Comparison of ENCODE assay signal across 8 cellular contexts in genomic region chr14:70601162-70601561, GRCh38. TPM values are rescaled to one million over a fixed set of nuclear protein-coding genes. Genes with fewer than 3 reads are reported as not detected.
DNase-seq lines count a peak whose midpoint lies in the region; ATAC-seq lines count a peak whose summit lies in the region.

No MANE protein-coding gene starts in this region.

- peak overlapping the region; percentile 94 for H3K27ac Mint-ChIP-seq in activated CD4-positive, alpha-beta T cell treated with anti-CD3 and anti-CD28 coated beads, Interleukin-2, amount 10 ng/mL, durations not matched to agents 24 days and 14 days
- peak overlapping the region; percentile 98 for H3K27ac Mint-ChIP-seq in activated T-helper 17 cell treated with anti-CD3 and anti-CD28 coated beads, Interleukin-2, amount 50 U/mL, for 72 hours

- peaks cover 18% of the 10 kb centered on the region for H3K27me3 Mint-ChIP-seq in activated CD4-positive, alpha-beta T cell treated with anti-CD3 and anti-CD28 coated beads, Interleukin-2, amount 10 ng/mL, durations not matched to agents 24 days and 14 days
- peaks cover 3% of the 10 kb centered on the region for H3K27me3 Mint-ChIP-seq in activated T-helper 17 cell treated with anti-CD3 and anti-CD28 coated beads, Interleukin-2, amount 50 U/mL, for 72 hours

- H3K4me1 ChIP-seq in thymus (ENCODE audit: control insufficient read depth, insufficient read depth, low read length) = peaks cover 8% of the 10 kb centered on the region

- no peaks in the 10 kb centered on the region for H3K9me3 Mint-ChIP-seq in activated CD4-positive, alpha-beta T cell treated with anti-CD3 and anti-CD28 coated beads, Interleukin-2, amount 10 ng/mL, durations not matched to agents 24 days and 14 days
- H3K9me3 Mint-ChIP-seq in activated T-helper 17 cell treated with anti-CD3 and anti-CD28 coated beads, Interleukin-2, amount 50 U/mL, for 72 hours = no peaks in the 10 kb centered on the region

- WGBS in thymus = 65% methylated on average over 3 of the region's 3 CpGs

- ATAC-seq in activated T-helper 17 cell treated with anti-CD3 and anti-CD28 coated beads, Interleukin-2, amount 50 U/mL, for 72 hours (replicated peaks) = no peak
- ATAC-seq in GM21723 (IDR thresholded peaks at IDR 0.05; ENCODE audit: unreplicated experiment) = no peak

- peaks cover 2% of the 10 kb centered on the region for H3K36me3 Mint-ChIP-seq in activated CD4-positive, alpha-beta T cell treated with anti-CD3 and anti-CD28 coated beads, Interleukin-2, amount 10 ng/mL, durations not matched to agents 24 days and 14 days (ENCODE audit: low read depth)
- H3K36me3 Mint-ChIP-seq in activated T-helper 17 cell treated with anti-CD3 and anti-CD28 coated beads, Interleukin-2, amount 50 U/mL, for 72 hours (ENCODE audit: low read depth) = peaks cover 16% of the 10 kb centered on the region

- no peaks in the 10 kb centered on the region for H3K9me3 ChIP-seq in thymus (ENCODE audit: control insufficient read depth)

- no peak for DNase-seq in activated CD4-positive, alpha-beta T cell treated with anti-CD3 and anti-CD28 coated beads, Interleukin-2, amount 10 ng/mL, durations not matched to agents 24 days and 14 days
- no peak for DNase-seq in activated CD4-positive, alpha-beta T cell treated with anti-CD3 and anti-CD28 coated beads, Interleukin-2, amount 50 U/mL, for 48 hours
- DNase-seq in iris pigment epithelial cell (ENCODE audit: low read depth) = peak; percentile 77
- no peak for DNase-seq in COLO829 (ENCODE audit: low spot score)
- DNase-seq in HuH-7.5 (ENCODE audit: low spot score) = no peak

- H3K4me3 Mint-ChIP-seq in activated CD4-positive, alpha-beta T cell treated with anti-CD3 and anti-CD28 coated beads, Interleukin-2, amount 10 ng/mL, durations not matched to agents 24 days and 14 days = peak overlapping the region; percentile 96
- peak overlapping the region; percentile 100 for H3K4me3 Mint-ChIP-seq in activated T-helper 17 cell treated with anti-CD3 and anti-CD28 coated beads, Interleukin-2, amount 50 U/mL, for 72 hours

- no peaks in the 10 kb centered on the region for H3K27me3 ChIP-seq in thymus (ENCODE audit: control insufficient read depth, insufficient read depth)

- H3K4me1 Mint-ChIP-seq in activated CD4-positive, alpha-beta T cell treated with anti-CD3 and anti-CD28 coated beads, Interleukin-2, amount 10 ng/mL, durations not matched to agents 24 days and 14 days = peaks cover 20% of the 10 kb centered on the region
- peaks cover 9% of the 10 kb centered on the region for H3K4me1 Mint-ChIP-seq in activated T-helper 17 cell treated with anti-CD3 and anti-CD28 coated beads, Interleukin-2, amount 50 U/mL, for 72 hours

- H3K27ac ChIP-seq in thymus (ENCODE audit: low read depth) = no peak overlapping the region

- H3K36me3 ChIP-seq in thymus (ENCODE audit: control insufficient read depth, insufficient read depth) = peaks cover 3% of the 10 kb centered on the region

- intact Hi-C loops in activated CD4-positive, alpha-beta T cell treated with anti-CD3 and anti-CD28 coated beads, Interleukin-2, amount 10 ng/mL, durations not matched to agents 24 days and 14 days (cut with micrococcal nuclease) = loop anchor here (2.0 to 5.0 kb wide), 3 partner anchors 42 to 206 kb away; partner anchors contain the start of gene MAP3K9

- H3K4me3 ChIP-seq in thymus (ENCODE audit: low read length) = peak overlapping the region; percentile 75

RNA-seq across cellular contexts. Expression of gene MED6, which starts 0.7 kb away (rescaled TPM):
- 57.0 and 59.7 TPM in 2 replicates for total RNA-seq in activated CD4-positive, alpha-beta T cell treated with anti-CD3 and anti-CD28 coated beads, Interleukin-2, amount 10 ng/mL, durations not matched to agents 24 days and 14 days
- total RNA-seq in activated T-helper 17 cell treated with anti-CD3 and anti-CD28 coated beads, Interleukin-2, amount 50 U/mL, for 72 hours = 10 to 100 TPM; 61.9 to 67.1 TPM
- polyA plus RNA-seq in thymus = 26.1 TPM

RNA-seq across cellular contexts. Expression of gene TTC9, which starts 40.6 kb away (rescaled TPM):
- total RNA-seq in activated CD4-positive, alpha-beta T cell treated with anti-CD3 and anti-CD28 coated beads, Interleukin-2, amount 10 ng/mL, durations not matched to agents 24 days and 14 days = 4.8 and 5.8 TPM in 2 replicates
- total RNA-seq in activated T-helper 17 cell treated with anti-CD3 and anti-CD28 coated beads, Interleukin-2, amount 50 U/mL, for 72 hours = 1 to 10 TPM; 4.7 to 8.0 TPM
- 6.1 TPM for polyA plus RNA-seq in thymus
